ENCODE assay signal across 8 cellular contexts in the genomic region with DNA sequence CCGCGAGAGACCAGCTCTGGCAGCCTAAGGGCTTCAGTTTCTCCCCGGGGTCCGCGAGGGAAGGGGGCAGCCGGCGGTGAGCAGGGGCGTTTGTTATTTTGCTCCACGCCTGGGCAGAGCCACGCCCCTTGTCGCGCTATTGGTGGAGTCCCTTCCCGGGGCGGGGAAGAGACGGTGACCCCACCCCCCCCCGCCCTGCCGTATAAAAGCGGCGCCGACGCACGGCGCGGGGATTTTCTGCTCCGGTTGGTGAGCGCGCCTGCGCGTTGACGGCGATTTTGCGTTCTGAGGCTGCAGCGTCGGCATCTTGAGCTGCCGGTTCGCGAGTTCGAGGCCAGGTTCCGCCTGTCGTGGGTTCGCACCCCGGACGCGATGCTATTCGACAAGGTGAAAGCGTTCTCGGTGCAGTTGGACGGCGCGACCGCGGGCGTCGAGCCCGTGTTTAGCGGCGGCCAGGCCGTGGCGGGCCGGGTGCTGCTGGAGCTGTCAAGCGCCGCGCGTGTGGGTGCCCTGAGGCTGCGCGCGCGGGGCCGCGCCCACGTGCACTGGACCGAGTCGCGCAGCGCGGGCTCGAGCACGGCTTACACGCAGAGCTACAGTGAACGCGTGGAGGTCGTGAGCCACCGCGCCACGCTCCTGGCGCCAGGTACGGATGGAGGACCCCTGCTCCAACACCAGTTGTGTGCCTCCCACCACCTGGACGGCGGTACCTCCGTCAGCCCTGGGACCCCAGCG. TPM values are rescaled to one million over a fixed set of nuclear protein-coding genes. Genes with fewer than 3 reads are reported as not detected.
DNase-seq lines count a peak whose midpoint lies in the region; ATAC-seq and TF ChIP-seq lines count a peak whose summit lies in the region.

A gene (plus strand): TSS at position 232 of the 735 bp plus-strand sequence. CDS start 141 bp downstream, at position 373.

- TF ChIP-seq CTCF in endothelial cell (IDR thresholded peaks at IDR 0.05; ENCODE audit: unreplicated experiment) = no peak

- H3K9me3 Mint-ChIP-seq in endothelial cell (ENCODE audit: unreplicated experiment) = no peaks in the 10 kb centered on the region

- DNase-seq in EL = peak; percentile 90
- peak; percentile 86 for DNase-seq in NCI-H774 (lab: John Stamatoyannopoulos, UW)
- DNase-seq in activated CD8-positive, alpha-beta memory T cell treated with anti-CD3 and anti-CD28 coated beads, Interleukin-2, amount 50 U/mL, for 48 hours = peak; percentile 92
- peak; percentile 83 for DNase-seq in endothelial cell (ENCODE audit: low spot score)
- DNase-seq in stimulated activated CD8-positive, alpha-beta memory T cell treated with anti-CD3 and anti-CD28 coated beads, Interleukin-12 subunit alpha, Interleukin-12 subunit beta, amount 100 ng/mL, for 4 hours (ENCODE audit: low read depth) = peak; percentile 74
- no peak for DNase-seq in HAP-1 (ENCODE audit: low spot score in 2 of 2)

- H3K4me3 ChIP-seq in mesodermal cell (ENCODE audit: extremely low read depth, insufficient read depth, low read length, poor library complexity, severe bottlenecking) (peak within 1 kb of the TSS; percentile 38), HAP-1 (no peak within 1 kb of the TSS)

- H3K36me3 ChIP-seq in mesodermal cell (ENCODE audit: control insufficient read depth, insufficient read depth, low read length) (peaks cover 12% of the 10 kb centered on the region), HAP-1 (replicated peaks) (peaks cover 36% of the 10 kb centered on the region)

- peak within 1 kb of the TSS; percentile 90 for H3K4me3 Mint-ChIP-seq in endothelial cell (ENCODE audit: unreplicated experiment)

- in situ Hi-C loops in HAP-1 (cut with MboI; ENCODE audit: low sequenced_read_pairs) = no loop called here

- WGBS in mesodermal cell (ENCODE audit: insufficient coverage in 2 of 2), 2 experiments = 41 to 50% methylated on average over 76 to 79 of the region's 91 CpGs

- H3K36me3 Mint-ChIP-seq in endothelial cell (ENCODE audit: low read depth, unreplicated experiment) = peaks cover 3% of the 10 kb centered on the region

- H3K9me3 ChIP-seq in mesodermal cell (ENCODE audit: control insufficient read depth, low read length) = peaks cover 4% of the 10 kb centered on the region
- no peaks in the 10 kb centered on the region; the same call in 1 of the 2 replicates for H3K9me3 ChIP-seq in HAP-1

- H3K27me3 ChIP-seq in HAP-1 (ENCODE audit: low read depth) = no peaks in the 10 kb centered on the region

- peaks cover 9% of the 10 kb centered on the region for H3K27me3 Mint-ChIP-seq in endothelial cell (ENCODE audit: unreplicated experiment)

- H3K4me1 ChIP-seq in mesodermal cell (ENCODE audit: control insufficient read depth, insufficient read depth, low read length, poor library complexity, severe bottlenecking) (peaks cover 9% of the 10 kb centered on the region), HAP-1 (no peaks in the 10 kb centered on the region)

- ATAC-seq in HG03064 (IDR thresholded peaks at IDR 0.05; ENCODE audit: low read depth, unreplicated experiment) = peak; percentile 40

- no peak within 1 kb of the TSS for H3K27ac Mint-ChIP-seq in endothelial cell (ENCODE audit: unreplicated experiment)

- no peak within 1 kb of the TSS for H3K27ac ChIP-seq in mesodermal cell (ENCODE audit: low read depth, low read length, severe bottlenecking)

- peaks cover 3% of the 10 kb centered on the region for H3K4me1 Mint-ChIP-seq in endothelial cell (ENCODE audit: unreplicated experiment)

RNA-seq across cellular contexts. Expression of the gene that starts here (rescaled TPM):
- total RNA-seq in endothelial cell (ENCODE audit: unreplicated experiment) = 2.8 TPM
- polyA plus RNA-seq in mesodermal cell (2013, experiment 1 of 2) = 4.6 TPM
- 4.8 TPM for polyA plus RNA-seq in mesodermal cell (2013, experiment 2 of 2)

Comparison
In these comparisons a context has a peak if more than half of its experiments do, and no peak if none do; other contexts are left out.
1. DNase-seq: peak in EL (single experiment), NCI-H774 (single experiment), activated CD8-positive, alpha-beta memory T cell treated with anti-CD3 and anti-CD28 coated beads, Interleukin-2, amount 50 U/mL, for 48 hours (single experiment), endothelial cell (single experiment) and stimulated activated CD8-positive, alpha-beta memory T cell treated with anti-CD3 and anti-CD28 coated beads, Interleukin-12 subunit alpha, Interleukin-12 subunit beta, amount 100 ng/mL, for 4 hours (single experiment); none in HAP-1 (0 of 2).